Comparison of ENCODE assay signal across 18 cellular contexts in genomic region chr5:166073921-166074838, GRCh38.
"Had no signal": no experiment of that assay in that cellular context is flagged by ENCODE, and none has a peak within 500 bp of the region (broad histone marks: within the 10 kb centered on the region; RNA-seq: fewer than 3 reads in every experiment).

No MANE protein-coding gene starts in this region.

- DNase-seq: activated CD4-positive, alpha-beta T cell treated with anti-CD3 and anti-CD28 coated beads for 36 hours; activated CD8-positive, alpha-beta memory T cell treated with anti-CD3 and anti-CD28 coated beads, Interleukin-2, amount 50 U/mL, for 48 hours; activated CD8-positive, alpha-beta T cell treated with anti-CD3 and anti-CD28 coated beads, Interleukin-2, amount 10 ng/mL, durations not matched to agents 7 days and 5 days; activated naive CD4-positive, alpha-beta T cell treated with Interleukin-2 at 50 U/mL for 16 hours; activated naive CD8-positive, alpha-beta T cell treated with anti-CD3 and anti-CD28 coated beads, Interleukin-2, amount 50 U/mL, for 24 hours; dorsolateral prefrontal cortex; esophagus squamous epithelium; foreskin fibroblast; immature natural killer cell; sigmoid colon; stimulated activated CD4-positive, alpha-beta T cell treated with anti-CD3 and anti-CD28 coated beads, Interleukin-12 subunit alpha, Interleukin-12 subunit beta, amount 100 ng/mL, for 4 hours; stimulated activated naive CD4-positive, alpha-beta T cell treated with Interleukin-2 at 50 U/mL for 16 hours; T-helper 9 cell; trophoblast cell had no signal

- ATAC-seq: activated CD4-positive, alpha-beta T cell treated with anti-CD3 and anti-CD28 coated beads for 36 hours; activated CD8-positive, alpha-beta T cell treated with anti-CD3 and anti-CD28 coated beads, Interleukin-2, amount 10 ng/mL, durations not matched to agents 7 days and 5 days; activated naive CD8-positive, alpha-beta T cell treated with anti-CD3 and anti-CD28 coated beads, Interleukin-2, amount 50 U/mL, for 24 hours; natural killer cell treated with Interleukin-12 subunit alpha and Interleukin-12 subunit beta and Interleukin-15 and Interleukin-18, amount 100 ng/mL, for 72 hours had no signal

- H3K4me3 Mint-ChIP-seq: activated CD4-positive, alpha-beta T cell treated with anti-CD3 and anti-CD28 coated beads for 36 hours; activated CD8-positive, alpha-beta T cell treated with anti-CD3 and anti-CD28 coated beads, Interleukin-2, amount 10 ng/mL, durations not matched to agents 7 days and 5 days; activated naive CD8-positive, alpha-beta T cell treated with anti-CD3 and anti-CD28 coated beads, Interleukin-2, amount 50 U/mL, for 24 hours; activated T-helper 1 cell treated with anti-CD3 and anti-CD28 coated beads, Interleukin-12 subunit alpha, Interleukin-12 subunit beta, Interleukin-2, Interleukin-4 antibody, amounts not matched to agents 30 ng/mL and 10 ng/mL and 1 ng/mL, durations not matched to agents 14 hours and 24 hours and 36 hours; immature natural killer cell; natural killer cell treated with Interleukin-12 subunit alpha and Interleukin-12 subunit beta and Interleukin-15 and Interleukin-18, amount 100 ng/mL, for 72 hours had no signal

- H3K9me3 ChIP-seq: ascending aorta, esophagus squamous epithelium, sigmoid colon had no signal

- H3K4me1 Mint-ChIP-seq: activated CD4-positive, alpha-beta T cell treated with anti-CD3 and anti-CD28 coated beads for 36 hours; activated naive CD8-positive, alpha-beta T cell treated with anti-CD3 and anti-CD28 coated beads, Interleukin-2, amount 50 U/mL, for 24 hours; immature natural killer cell had no signal

- H3K36me3 ChIP-seq: ascending aorta, esophagus squamous epithelium, sigmoid colon had no signal

- H3K27ac Mint-ChIP-seq: activated CD4-positive, alpha-beta T cell treated with anti-CD3 and anti-CD28 coated beads for 36 hours; activated CD8-positive, alpha-beta T cell treated with anti-CD3 and anti-CD28 coated beads, Interleukin-2, amount 10 ng/mL, durations not matched to agents 7 days and 5 days; activated naive CD8-positive, alpha-beta T cell treated with anti-CD3 and anti-CD28 coated beads, Interleukin-2, amount 50 U/mL, for 24 hours; activated T-helper 1 cell treated with anti-CD3 and anti-CD28 coated beads, Interleukin-12 subunit alpha, Interleukin-12 subunit beta, Interleukin-2, Interleukin-4 antibody, amounts not matched to agents 30 ng/mL and 10 ng/mL and 1 ng/mL, durations not matched to agents 14 hours and 24 hours and 36 hours; immature natural killer cell; natural killer cell treated with Interleukin-12 subunit alpha and Interleukin-12 subunit beta and Interleukin-15 and Interleukin-18, amount 100 ng/mL, for 72 hours had no signal

- H3K4me3 ChIP-seq: ascending aorta, dorsolateral prefrontal cortex, esophagus squamous epithelium, lung, sigmoid colon had no signal

- H3K27me3 ChIP-seq: ascending aorta, esophagus squamous epithelium, sigmoid colon had no signal

- H3K27ac ChIP-seq: ascending aorta, dorsolateral prefrontal cortex, esophagus squamous epithelium, sigmoid colon had no signal

- H3K36me3 Mint-ChIP-seq: immature natural killer cell had no signal

- H3K27me3 Mint-ChIP-seq: activated CD4-positive, alpha-beta T cell treated with anti-CD3 and anti-CD28 coated beads for 36 hours; activated naive CD8-positive, alpha-beta T cell treated with anti-CD3 and anti-CD28 coated beads, Interleukin-2, amount 50 U/mL, for 24 hours; natural killer cell treated with Interleukin-12 subunit alpha and Interleukin-12 subunit beta and Interleukin-15 and Interleukin-18, amount 100 ng/mL, for 72 hours had no signal

- H3K4me1 ChIP-seq: ascending aorta, esophagus squamous epithelium, sigmoid colon had no signal

- H3K9me3 Mint-ChIP-seq: activated naive CD8-positive, alpha-beta T cell treated with anti-CD3 and anti-CD28 coated beads, Interleukin-2, amount 50 U/mL, for 24 hours had no signal
